ENCODE assay signal across 1 cellular context in the genomic region with DNA sequence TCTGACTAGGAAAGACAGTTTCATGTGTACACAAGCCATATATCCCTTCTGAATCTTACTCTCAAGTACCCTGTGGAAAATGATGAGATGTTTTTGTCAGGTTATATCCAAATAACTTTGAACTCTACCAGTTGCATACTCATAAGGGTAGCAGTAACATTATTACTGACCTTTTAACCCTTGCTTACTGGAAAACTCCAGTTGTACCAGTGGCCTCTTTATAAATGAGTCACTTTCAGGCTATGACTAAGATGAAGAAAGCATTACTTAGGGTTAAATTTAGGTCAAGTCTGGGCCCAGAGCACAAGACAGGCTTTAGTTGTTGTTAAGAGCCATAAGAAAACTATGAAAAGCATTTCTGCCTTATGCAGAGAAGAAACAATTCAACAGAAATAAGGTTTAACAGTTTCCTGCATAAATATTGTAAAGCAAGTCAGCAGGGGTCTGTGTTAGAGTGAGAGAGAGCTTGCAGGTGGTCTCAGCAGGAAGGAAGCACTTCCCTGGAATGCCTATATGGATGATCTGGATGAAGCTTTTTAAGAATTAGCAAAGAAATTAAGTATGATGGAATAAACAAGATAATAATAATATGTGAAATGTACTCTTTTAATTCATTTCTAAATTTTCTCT.
TF ChIP-seq lines count a peak whose summit lies in the region.

No MANE protein-coding gene starts in this region.

TF ChIP-seq in GM12878, 131 proteins besides CTCF, POLR2A, EP300 and RAD21 (continued from another document):
- TF ChIP-seq, protein P1, sequence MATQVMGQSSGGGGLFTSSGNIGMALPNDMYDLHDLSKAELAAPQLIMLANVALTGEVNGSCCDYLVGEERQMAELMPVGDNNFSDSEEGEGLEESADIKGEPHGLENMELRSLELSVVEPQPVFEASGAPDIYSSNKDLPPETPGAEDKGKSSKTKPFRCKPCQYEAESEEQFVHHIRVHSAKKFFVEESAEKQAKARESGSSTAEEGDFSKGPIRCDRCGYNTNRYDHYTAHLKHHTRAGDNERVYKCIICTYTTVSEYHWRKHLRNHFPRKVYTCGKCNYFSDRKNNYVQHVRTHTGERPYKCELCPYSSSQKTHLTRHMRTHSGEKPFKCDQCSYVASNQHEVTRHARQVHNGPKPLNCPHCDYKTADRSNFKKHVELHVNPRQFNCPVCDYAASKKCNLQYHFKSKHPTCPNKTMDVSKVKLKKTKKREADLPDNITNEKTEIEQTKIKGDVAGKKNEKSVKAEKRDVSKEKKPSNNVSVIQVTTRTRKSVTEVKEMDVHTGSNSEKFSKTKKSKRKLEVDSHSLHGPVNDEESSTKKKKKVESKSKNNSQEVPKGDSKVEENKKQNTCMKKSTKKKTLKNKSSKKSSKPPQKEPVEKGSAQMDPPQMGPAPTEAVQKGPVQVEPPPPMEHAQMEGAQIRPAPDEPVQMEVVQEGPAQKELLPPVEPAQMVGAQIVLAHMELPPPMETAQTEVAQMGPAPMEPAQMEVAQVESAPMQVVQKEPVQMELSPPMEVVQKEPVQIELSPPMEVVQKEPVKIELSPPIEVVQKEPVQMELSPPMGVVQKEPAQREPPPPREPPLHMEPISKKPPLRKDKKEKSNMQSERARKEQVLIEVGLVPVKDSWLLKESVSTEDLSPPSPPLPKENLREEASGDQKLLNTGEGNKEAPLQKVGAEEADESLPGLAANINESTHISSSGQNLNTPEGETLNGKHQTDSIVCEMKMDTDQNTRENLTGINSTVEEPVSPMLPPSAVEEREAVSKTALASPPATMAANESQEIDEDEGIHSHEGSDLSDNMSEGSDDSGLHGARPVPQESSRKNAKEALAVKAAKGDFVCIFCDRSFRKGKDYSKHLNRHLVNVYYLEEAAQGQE (IDR thresholded peaks at IDR 0.05; ENCODE audit: low read depth, low read length) = peak; percentile 63; the same call in 1 of the 2 replicates
- TF ChIP-seq EZH2 (IDR thresholded peaks at IDR 0.05; ENCODE audit: borderline replicate concordance, control insufficient read depth, low read depth, low read length) (no peak), CBX3 (IDR thresholded peaks at IDR 0.05; ENCODE audit: borderline replicate concordance, low read depth) (no peak), ATF7 (IDR thresholded peaks at IDR 0.05; ENCODE audit: low read depth) (peak; percentile 89), RB1 (IDR thresholded peaks at IDR 0.05; ENCODE audit: borderline replicate concordance) (no peak), PAX5 (IDR thresholded peaks at IDR 0.05; ENCODE audit: borderline replicate concordance, low read depth, low read length) (peak; percentile 93), GABPA (IDR thresholded peaks at IDR 0.05; ENCODE audit: low read depth) (peak; percentile 84), RCOR1 (conservative IDR thresholded peaks at IDR 0.05; ENCODE audit: low read depth, low read length) (0 out of 2 replicates have a peak, but pooled peaks have one; percentile 75), BMI1 (IDR thresholded peaks at IDR 0.05; ENCODE audit: borderline replicate concordance) (peak; percentile 89), TBL1XR1 (IDR thresholded peaks at IDR 0.05; ENCODE audit: low read depth, low read length) (peak; percentile 100), NRF1 (conservative IDR thresholded peaks at IDR 0.05; ENCODE audit: low read depth, low read length) (no peak), KDM1A (IDR thresholded peaks at IDR 0.05; ENCODE audit: borderline replicate concordance) (no peak), TCF3 (IDR thresholded peaks at IDR 0.05; ENCODE audit: borderline replicate concordance, insufficient read depth, low read depth, low read length) (peak; percentile 77; the same call in 1 of the 2 replicates), RUNX3 (IDR thresholded peaks at IDR 0.05; ENCODE audit: low read length) (peak; percentile 98), CBFB (IDR thresholded peaks at IDR 0.05; ENCODE audit: low read depth) (peak; percentile 74), NR2C1 (IDR thresholded peaks at IDR 0.05) (peak; percentile 56), MYC (IDR thresholded peaks at IDR 0.05; ENCODE audit: insufficient read depth, insufficient read length, insufficient replicate concordance, low read length, severe bottlenecking) (no peak), CREB1 (IDR thresholded peaks at IDR 0.05; ENCODE audit: low read depth) (peak; percentile 64; the same call in 1 of the 2 replicates), ZNF24 (IDR thresholded peaks at IDR 0.05) (peak; percentile 60; the same call in 1 of the 2 replicates), RBBP5 (conservative IDR thresholded peaks at IDR 0.05) (no peak), NBN (IDR thresholded peaks at IDR 0.05) (peak; percentile 70; the same call in 1 of the 2 replicates)
- TF ChIP-seq, protein P2, sequence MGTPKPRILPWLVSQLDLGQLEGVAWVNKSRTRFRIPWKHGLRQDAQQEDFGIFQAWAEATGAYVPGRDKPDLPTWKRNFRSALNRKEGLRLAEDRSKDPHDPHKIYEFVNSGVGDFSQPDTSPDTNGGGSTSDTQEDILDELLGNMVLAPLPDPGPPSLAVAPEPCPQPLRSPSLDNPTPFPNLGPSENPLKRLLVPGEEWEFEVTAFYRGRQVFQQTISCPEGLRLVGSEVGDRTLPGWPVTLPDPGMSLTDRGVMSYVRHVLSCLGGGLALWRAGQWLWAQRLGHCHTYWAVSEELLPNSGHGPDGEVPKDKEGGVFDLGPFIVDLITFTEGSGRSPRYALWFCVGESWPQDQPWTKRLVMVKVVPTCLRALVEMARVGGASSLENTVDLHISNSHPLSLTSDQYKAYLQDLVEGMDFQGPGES (IDR thresholded peaks at IDR 0.05) = no peak
- TF ChIP-seq, protein P3, sequence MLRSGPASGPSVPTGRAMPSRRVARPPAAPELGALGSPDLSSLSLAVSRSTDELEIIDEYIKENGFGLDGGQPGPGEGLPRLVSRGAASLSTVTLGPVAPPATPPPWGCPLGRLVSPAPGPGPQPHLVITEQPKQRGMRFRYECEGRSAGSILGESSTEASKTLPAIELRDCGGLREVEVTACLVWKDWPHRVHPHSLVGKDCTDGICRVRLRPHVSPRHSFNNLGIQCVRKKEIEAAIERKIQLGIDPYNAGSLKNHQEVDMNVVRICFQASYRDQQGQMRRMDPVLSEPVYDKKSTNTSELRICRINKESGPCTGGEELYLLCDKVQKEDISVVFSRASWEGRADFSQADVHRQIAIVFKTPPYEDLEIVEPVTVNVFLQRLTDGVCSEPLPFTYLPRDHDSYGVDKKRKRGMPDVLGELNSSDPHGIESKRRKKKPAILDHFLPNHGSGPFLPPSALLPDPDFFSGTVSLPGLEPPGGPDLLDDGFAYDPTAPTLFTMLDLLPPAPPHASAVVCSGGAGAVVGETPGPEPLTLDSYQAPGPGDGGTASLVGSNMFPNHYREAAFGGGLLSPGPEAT (IDR thresholded peaks at IDR 0.05; ENCODE audit: low read depth) = peak; percentile 87
- TF ChIP-seq, protein P4, sequence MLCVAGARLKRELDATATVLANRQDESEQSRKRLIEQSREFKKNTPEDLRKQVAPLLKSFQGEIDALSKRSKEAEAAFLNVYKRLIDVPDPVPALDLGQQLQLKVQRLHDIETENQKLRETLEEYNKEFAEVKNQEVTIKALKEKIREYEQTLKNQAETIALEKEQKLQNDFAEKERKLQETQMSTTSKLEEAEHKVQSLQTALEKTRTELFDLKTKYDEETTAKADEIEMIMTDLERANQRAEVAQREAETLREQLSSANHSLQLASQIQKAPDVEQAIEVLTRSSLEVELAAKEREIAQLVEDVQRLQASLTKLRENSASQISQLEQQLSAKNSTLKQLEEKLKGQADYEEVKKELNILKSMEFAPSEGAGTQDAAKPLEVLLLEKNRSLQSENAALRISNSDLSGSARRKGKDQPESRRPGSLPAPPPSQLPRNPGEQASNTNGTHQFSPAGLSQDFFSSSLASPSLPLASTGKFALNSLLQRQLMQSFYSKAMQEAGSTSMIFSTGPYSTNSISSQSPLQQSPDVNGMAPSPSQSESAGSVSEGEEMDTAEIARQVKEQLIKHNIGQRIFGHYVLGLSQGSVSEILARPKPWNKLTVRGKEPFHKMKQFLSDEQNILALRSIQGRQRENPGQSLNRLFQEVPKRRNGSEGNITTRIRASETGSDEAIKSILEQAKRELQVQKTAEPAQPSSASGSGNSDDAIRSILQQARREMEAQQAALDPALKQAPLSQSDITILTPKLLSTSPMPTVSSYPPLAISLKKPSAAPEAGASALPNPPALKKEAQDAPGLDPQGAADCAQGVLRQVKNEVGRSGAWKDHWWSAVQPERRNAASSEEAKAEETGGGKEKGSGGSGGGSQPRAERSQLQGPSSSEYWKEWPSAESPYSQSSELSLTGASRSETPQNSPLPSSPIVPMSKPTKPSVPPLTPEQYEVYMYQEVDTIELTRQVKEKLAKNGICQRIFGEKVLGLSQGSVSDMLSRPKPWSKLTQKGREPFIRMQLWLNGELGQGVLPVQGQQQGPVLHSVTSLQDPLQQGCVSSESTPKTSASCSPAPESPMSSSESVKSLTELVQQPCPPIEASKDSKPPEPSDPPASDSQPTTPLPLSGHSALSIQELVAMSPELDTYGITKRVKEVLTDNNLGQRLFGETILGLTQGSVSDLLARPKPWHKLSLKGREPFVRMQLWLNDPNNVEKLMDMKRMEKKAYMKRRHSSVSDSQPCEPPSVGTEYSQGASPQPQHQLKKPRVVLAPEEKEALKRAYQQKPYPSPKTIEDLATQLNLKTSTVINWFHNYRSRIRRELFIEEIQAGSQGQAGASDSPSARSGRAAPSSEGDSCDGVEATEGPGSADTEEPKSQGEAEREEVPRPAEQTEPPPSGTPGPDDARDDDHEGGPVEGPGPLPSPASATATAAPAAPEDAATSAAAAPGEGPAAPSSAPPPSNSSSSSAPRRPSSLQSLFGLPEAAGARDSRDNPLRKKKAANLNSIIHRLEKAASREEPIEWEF (IDR thresholded peaks at IDR 0.05; ENCODE audit: insufficient replicate concordance, low read depth, low read length) = peak; percentile 31
- TF ChIP-seq, protein P5, sequence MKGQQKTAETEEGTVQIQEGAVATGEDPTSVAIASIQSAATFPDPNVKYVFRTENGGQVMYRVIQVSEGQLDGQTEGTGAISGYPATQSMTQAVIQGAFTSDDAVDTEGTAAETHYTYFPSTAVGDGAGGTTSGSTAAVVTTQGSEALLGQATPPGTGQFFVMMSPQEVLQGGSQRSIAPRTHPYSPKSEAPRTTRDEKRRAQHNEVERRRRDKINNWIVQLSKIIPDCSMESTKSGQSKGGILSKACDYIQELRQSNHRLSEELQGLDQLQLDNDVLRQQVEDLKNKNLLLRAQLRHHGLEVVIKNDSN (IDR thresholded peaks at IDR 0.05; ENCODE audit: borderline replicate concordance, extremely low read length, insufficient read depth, low read depth, low read length) = no peak
- TF ChIP-seq, protein P6, sequence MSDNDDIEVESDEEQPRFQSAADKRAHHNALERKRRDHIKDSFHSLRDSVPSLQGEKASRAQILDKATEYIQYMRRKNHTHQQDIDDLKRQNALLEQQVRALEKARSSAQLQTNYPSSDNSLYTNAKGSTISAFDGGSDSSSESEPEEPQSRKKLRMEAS (IDR thresholded peaks at IDR 0.05; ENCODE audit: low read depth, low read length) = no peak
